Comparison of ENCODE assay signal across 24 cellular contexts in genomic region chr1:210746024-210746423, GRCh38.
"Had no signal": no experiment of that assay in that cellular context is flagged by ENCODE, and none has a peak within 500 bp of the region (broad histone marks: within the 10 kb centered on the region; RNA-seq: fewer than 3 reads in every experiment).

No MANE protein-coding gene starts in this region.

- H3K27me3 Mint-ChIP-seq: activated CD4-positive, alpha-beta T cell treated with anti-CD3 and anti-CD28 coated beads, Interleukin-2, amount 10 ng/mL, durations not matched to agents 24 days and 14 days; activated T-helper 17 cell treated with anti-CD3 and anti-CD28 coated beads, Interleukin-2, amount 50 U/mL, for 72 hours had no signal

- ATAC-seq: activated T-helper 17 cell treated with anti-CD3 and anti-CD28 coated beads, Interleukin-2, amount 50 U/mL, for 72 hours had no signal

- H3K4me1 Mint-ChIP-seq: activated B cell treated with CpG ODN at 0.5 μM for 24 hours; activated CD4-positive, alpha-beta memory T cell treated with anti-CD3 and anti-CD28 coated beads, Interleukin-2, amount 10 ng/mL, durations not matched to agents 7 days and 5 days; activated CD4-positive, alpha-beta T cell treated with anti-CD3 and anti-CD28 coated beads, Interleukin-2, amount 10 ng/mL, durations not matched to agents 24 days and 14 days; activated T-helper 17 cell treated with anti-CD3 and anti-CD28 coated beads, Interleukin-2, amount 50 U/mL, for 72 hours had no signal

- H3K36me3 Mint-ChIP-seq: activated naive CD8-positive, alpha-beta T cell had no signal

- H3K4me1 ChIP-seq: breast epithelium had no signal

- DNase-seq: activated B cell treated with CpG ODN at 0.5 μM for 24 hours; activated CD4-positive, alpha-beta memory T cell treated with anti-CD3 and anti-CD28 coated beads, Interleukin-2, amount 10 ng/mL, durations not matched to agents 7 days and 5 days; activated CD4-positive, alpha-beta T cell treated with anti-CD3 and anti-CD28 coated beads for 1 hour; activated CD4-positive, alpha-beta T cell treated with anti-CD3 and anti-CD28 coated beads, Interleukin-2, amount 10 ng/mL, durations not matched to agents 24 days and 14 days; activated gamma-delta T cell; activated naive CD4-positive, alpha-beta T cell treated with anti-CD3 and anti-CD28 coated beads for 36 hours; activated T-cell treated with anti-CD3 and anti-CD28 coated beads for 4 hours; activated T-cell treated with anti-CD3 and anti-CD28 coated beads, Interleukin-2, amount 50 U/mL, for 48 hours; anterior cingulate cortex; NCI-H1105 treated with DMSO at 0.1 percent for 48 hours; NCI-H1436 treated with DMSO at 0.1 percent for 48 hours; NCI-H187; NCI-H2081; NCI-H510A treated with DMSO at 0.1 percent for 48 hours; NCI-H69; NK-92 treated with Interleukin-12 subunit alpha and Interleukin-12 subunit beta, amount 100 ng/mL, for 24 hours; SHP77 treated with DMSO at 0.1 percent for 48 hours; T1000 had no signal

- H3K9me3 ChIP-seq: breast epithelium had no signal

- FAIRE-seq: RCC 7860, TTC549 had no signal

- H3K9me3 Mint-ChIP-seq: activated B cell treated with CpG ODN at 0.5 μM for 24 hours; activated CD4-positive, alpha-beta memory T cell treated with anti-CD3 and anti-CD28 coated beads, Interleukin-2, amount 10 ng/mL, durations not matched to agents 7 days and 5 days; activated CD4-positive, alpha-beta T cell treated with anti-CD3 and anti-CD28 coated beads, Interleukin-2, amount 10 ng/mL, durations not matched to agents 24 days and 14 days; activated naive CD4-positive, alpha-beta T cell treated with anti-CD3 and anti-CD28 coated beads for 36 hours; activated T-helper 17 cell treated with anti-CD3 and anti-CD28 coated beads, Interleukin-2, amount 50 U/mL, for 72 hours; T-helper 1 cell treated with Interleukin-12 subunit alpha and Interleukin-12 subunit beta and Interleukin-4 antibody, amounts not matched to agents 30 μg/mL and 1 μg/mL, for 36 hours had no signal

- H3K27me3 ChIP-seq: breast epithelium had no signal

- H3K4me3 Mint-ChIP-seq: activated B cell treated with CpG ODN at 0.5 μM for 24 hours; activated CD4-positive, alpha-beta memory T cell treated with anti-CD3 and anti-CD28 coated beads, Interleukin-2, amount 10 ng/mL, durations not matched to agents 7 days and 5 days; activated CD4-positive, alpha-beta T cell treated with anti-CD3 and anti-CD28 coated beads, Interleukin-2, amount 10 ng/mL, durations not matched to agents 24 days and 14 days; activated naive CD4-positive, alpha-beta T cell treated with anti-CD3 and anti-CD28 coated beads for 36 hours; activated naive CD8-positive, alpha-beta T cell; activated T-helper 17 cell treated with anti-CD3 and anti-CD28 coated beads, Interleukin-2, amount 50 U/mL, for 72 hours; T-helper 1 cell treated with Interleukin-12 subunit alpha and Interleukin-12 subunit beta and Interleukin-4 antibody, amounts not matched to agents 30 μg/mL and 1 μg/mL, for 36 hours had no signal

- H3K27ac Mint-ChIP-seq: activated B cell treated with CpG ODN at 0.5 μM for 24 hours; activated CD4-positive, alpha-beta memory T cell treated with anti-CD3 and anti-CD28 coated beads, Interleukin-2, amount 10 ng/mL, durations not matched to agents 7 days and 5 days; activated CD4-positive, alpha-beta T cell treated with anti-CD3 and anti-CD28 coated beads, Interleukin-2, amount 10 ng/mL, durations not matched to agents 24 days and 14 days; activated naive CD4-positive, alpha-beta T cell treated with anti-CD3 and anti-CD28 coated beads for 36 hours; activated naive CD8-positive, alpha-beta T cell; activated T-helper 17 cell treated with anti-CD3 and anti-CD28 coated beads, Interleukin-2, amount 50 U/mL, for 72 hours; T-helper 1 cell treated with Interleukin-12 subunit alpha and Interleukin-12 subunit beta and Interleukin-4 antibody, amounts not matched to agents 30 μg/mL and 1 μg/mL, for 36 hours had no signal

- H3K4me3 ChIP-seq: breast epithelium had no signal

- H3K36me3 ChIP-seq: breast epithelium had no signal

- H3K27ac ChIP-seq: breast epithelium had no signal
